In genomic region chrX:2756534-2756933, GRCh38 we compare ENCODE assay signal across 26 cellular contexts. TPM values are rescaled to one million over a fixed set of nuclear protein-coding genes. Genes with fewer than 3 reads are reported as not detected.
"Had no signal": no experiment of that assay in that cellular context is flagged by ENCODE, and none has a peak within 500 bp of the region (broad histone marks: within the 10 kb centered on the region; RNA-seq: fewer than 3 reads in every experiment).

No MANE protein-coding gene starts in this region.

- H3K9me3 ChIP-seq: MG63, Peyer's patch, SJSA1 had no signal

- ATAC-seq: activated naive CD4-positive, alpha-beta T cell treated with anti-CD3 and anti-CD28 coated beads, Interleukin-2, amount 50 U/mL, for 72 hours; activated T-cell treated with anti-CD3 and anti-CD28 coated beads, Interleukin-2, amount 50 U/mL, for 4 hours; T-cell had no signal

- H3K27me3 ChIP-seq: brain microvascular endothelial cell, cardiac muscle cell, Peyer's patch, SJSA1 had no signal

- H3K4me3 ChIP-seq: cardiac muscle cell, MG63, Peyer's patch, SJSA1 had no signal

- DNase-seq: activated CD4-positive, alpha-beta memory T cell treated with anti-CD3 and anti-CD28 coated beads for 36 hours; activated CD4-positive, alpha-beta T cell treated with anti-CD3 and anti-CD28 coated beads, Interleukin-2, amount 10 ng/mL, durations not matched to agents 7 days and 5 days; activated CD4-positive, CD25-positive, alpha-beta regulatory T cell; activated CD8-positive, alpha-beta memory T cell treated with anti-CD3 and anti-CD28 coated beads for 24 hours; activated effector memory CD4-positive, alpha-beta T cell treated with anti-CD3 and anti-CD28 coated beads, Interleukin-2, amount 50 U/mL, for 16 hours; activated naive CD4-positive, alpha-beta T cell treated with Interleukin-2 at 50 U/mL for 16 hours; activated T-cell treated with anti-CD3 and anti-CD28 coated beads, Interleukin-2, amount 50 U/mL, for 4 hours; brain microvascular endothelial cell; MG63; MV-4-11; NCI-H1105; NCI-H1436; NCI-H1694 treated with DMSO at 0.1 percent for 48 hours; NCI-H2029 treated with DMSO at 0.1 percent for 48 hours; NCI-H345; NCI-H524; Peyer's patch; SHP77; T-cell; T-helper 2 cell; T1000 had no signal

- H3K4me1 ChIP-seq: Peyer's patch, SJSA1 had no signal

- H3K36me3 ChIP-seq: brain microvascular endothelial cell, cardiac muscle cell, MG63, Peyer's patch, SJSA1 had no signal

- H3K27ac ChIP-seq: brain microvascular endothelial cell, cardiac muscle cell, Peyer's patch, RWPE1, SJSA1, VCaP had no signal

RNA-seq across cellular contexts. Expression of gene XG, which starts 4.7 kb away (rescaled TPM):
- total RNA-seq: activated CD4-positive, alpha-beta memory T cell treated with anti-CD3 and anti-CD28 coated beads for 36 hours; activated CD4-positive, alpha-beta T cell treated with anti-CD3 and anti-CD28 coated beads, Interleukin-2, amount 10 ng/mL, durations not matched to agents 7 days and 5 days; activated T-cell treated with anti-CD3 and anti-CD28 coated beads, Interleukin-2, amount 50 U/mL, for 4 hours; cardiac muscle cell; SJSA1 had no signal
- polyA plus RNA-seq: cardiac muscle cell had no signal
